Comparison of ENCODE assay signal across 11 cellular contexts in genomic region chr3:55654123-55654787, GRCh38.
DNase-seq lines count a peak whose midpoint lies in the region; ATAC-seq, FAIRE-seq and TF ChIP-seq lines count a peak whose summit lies in the region.
"Had no signal": no experiment of that assay in that cellular context is flagged by ENCODE, and none has a peak within 500 bp of the region (broad histone marks: within the 10 kb centered on the region; RNA-seq: fewer than 3 reads in every experiment).

No MANE protein-coding gene starts in this region.

- ATAC-seq in GM18520 (IDR thresholded peaks at IDR 0.05; ENCODE audit: unreplicated experiment) = peak; percentile 55
- ATAC-seq in GM21390 (IDR thresholded peaks at IDR 0.05; ENCODE audit: unreplicated experiment) = peak; percentile 94
- ATAC-seq in HG03066 (IDR thresholded peaks at IDR 0.05; ENCODE audit: low read depth, unreplicated experiment) = peak; percentile 79
- no peak for ATAC-seq in left ventricle myocardium superior
- ATAC-seq: right cardiac atrium had no signal

- H3K27ac ChIP-seq in hepatocyte = no peak overlapping the region
- H3K27ac ChIP-seq in kidney (ENCODE audit: low read depth in 2 of 2, low read length in 2 of 2) = no peak overlapping the region

- H3K79me2 ChIP-seq in hepatocyte = no peaks in the 10 kb centered on the region

- H3K4me3 ChIP-seq in adipocyte (ENCODE audit: low read length) = no peak overlapping the region
- H3K4me3 ChIP-seq in hepatocyte = no peak overlapping the region
- no peak overlapping the region for H3K4me3 ChIP-seq in kidney (ENCODE audit: low read length in 2 of 2)

- no peak overlapping the region for H3K4me2 ChIP-seq in hepatocyte

- H3K36me3 ChIP-seq in adipocyte (ENCODE audit: control insufficient read depth, insufficient read depth, low read length, severe bottlenecking) = no peaks in the 10 kb centered on the region
- no peaks in the 10 kb centered on the region for H3K36me3 ChIP-seq in hepatocyte (replicated peaks; ENCODE audit: insufficient read depth, low read depth)
- H3K36me3 ChIP-seq in kidney (ENCODE audit: control insufficient read depth in 1 of 2, insufficient read depth in 2 of 2, low read length in 2 of 2) = no peaks in the 10 kb centered on the region

- no peaks in the 10 kb centered on the region for H4K20me1 ChIP-seq in hepatocyte (ENCODE audit: insufficient read depth, poor library complexity, severe bottlenecking)

- DNase-seq in adipocyte (ENCODE audit: low read depth) (peak; percentile 16), DMS153 (lab: John Stamatoyannopoulos, UW) (no peak), hepatocyte (ENCODE audit: low spot score) (no peak), kidney (no peak), left ventricle myocardium superior (no peak)
- DNase-seq: activated CD8-positive, alpha-beta memory T cell treated with anti-CD3 and anti-CD28 coated beads, Interleukin-2, amount 50 U/mL, for 48 hours; NCI-H2029 treated with DMSO at 0.1 percent for 48 hours; right cardiac atrium had no signal

- intact Hi-C loops in kidney (cut with DNase I) = no loop called here
- intact Hi-C loops in left ventricle myocardium superior (cut with micrococcal nuclease) = no loop called here

- H3K27me3 ChIP-seq in adipocyte (replicated peaks; ENCODE audit: control insufficient read depth, insufficient read depth, low read length) = peaks cover 8% of the 10 kb centered on the region
- no peaks in the 10 kb centered on the region for H3K27me3 ChIP-seq in hepatocyte

- H3K9me3 ChIP-seq in adipocyte (ENCODE audit: control insufficient read depth, low read length) = no peaks in the 10 kb centered on the region
- no peaks in the 10 kb centered on the region for H3K9me3 ChIP-seq in hepatocyte (ENCODE audit: low read depth)
- H3K9me3 ChIP-seq in kidney (ENCODE audit: control insufficient read depth in 1 of 2, low read length in 2 of 2) = no peaks in the 10 kb centered on the region

- no peaks in the 10 kb centered on the region for H3K9me2 ChIP-seq in hepatocyte (replicated peaks; ENCODE audit: insufficient read depth)

- H2AFZ ChIP-seq in hepatocyte = no peak overlapping the region

- TF ChIP-seq CTCF in hepatocyte (IDR thresholded peaks at IDR 0.05; ENCODE audit: poor library complexity) = no peak
- no peak for TF ChIP-seq CTCF in kidney (IDR thresholded peaks at IDR 0.05; ENCODE audit: borderline replicate concordance, extremely low read depth, insufficient read depth)

- WGBS in hepatocyte (ENCODE audit: low lambda C conversion rate, missing lambda C conversion rate) = 79% methylated on average over 7 of the region's 7 CpGs

- no peak for FAIRE-seq in kidney (lab: Jason Lieb, UNC)

- H3K9ac ChIP-seq in adipocyte (ENCODE audit: low read length) = no peak overlapping the region
- H3K9ac ChIP-seq in kidney (ENCODE audit: low read length in 2 of 2) = no peak overlapping the region

- H3K4me1 ChIP-seq in adipocyte (ENCODE audit: control insufficient read depth, insufficient read depth, low read length) = no peaks in the 10 kb centered on the region
- H3K4me1 ChIP-seq in hepatocyte (ENCODE audit: insufficient read depth) = no peaks in the 10 kb centered on the region
- no peaks in the 10 kb centered on the region for H3K4me1 ChIP-seq in kidney (ENCODE audit: control insufficient read depth in 1 of 2, insufficient read depth in 1 of 2, low read depth in 1 of 2, low read length in 2 of 2)
